In the genomic region with DNA sequence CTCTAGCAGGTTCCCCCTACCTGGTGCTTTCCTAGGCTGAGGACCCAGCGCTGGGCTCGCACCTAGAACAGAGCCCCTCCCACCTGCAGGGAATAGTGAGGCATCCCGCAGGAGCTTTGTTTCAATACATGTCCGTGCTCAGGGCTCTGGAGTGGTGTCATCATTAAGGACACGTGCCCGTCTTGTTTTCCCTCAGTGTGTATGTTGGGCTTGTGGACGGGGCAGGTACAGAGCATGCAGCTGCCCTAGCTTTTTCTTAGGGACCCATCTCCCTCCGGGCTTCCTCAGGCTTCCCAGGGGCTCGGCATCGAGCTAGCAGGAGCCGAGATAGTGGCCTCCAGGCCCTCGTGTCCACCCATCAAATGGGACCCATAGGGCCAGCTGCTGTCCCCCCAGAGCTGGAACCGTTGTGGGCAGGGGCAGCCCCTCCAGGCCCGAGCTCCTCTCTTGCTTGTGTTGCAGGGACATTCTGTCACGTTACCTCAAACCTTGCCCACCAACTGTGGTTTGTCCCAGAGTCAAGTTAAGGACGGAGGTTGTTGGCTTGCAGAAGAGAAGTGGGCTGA, we compare ENCODE assay signal across 12 cellular contexts. TPM values are rescaled to one million over a fixed set of nuclear protein-coding genes. Genes with fewer than 3 reads are reported as not detected.
DNase-seq lines count a peak whose midpoint lies in the region; ATAC-seq, FAIRE-seq and TF ChIP-seq lines count a peak whose summit lies in the region.
"Had no signal": no experiment of that assay in that cellular context is flagged by ENCODE, and none has a peak within 500 bp of the region (broad histone marks: within the 10 kb centered on the region; RNA-seq: fewer than 3 reads in every experiment).

No MANE protein-coding gene starts in this region.

- H3K4me3 ChIP-seq in right atrium auricular region (no peak overlapping the region), heart left ventricle (no peak overlapping the region), GM12878 (peak overlapping the region; percentile 34), mesodermal cell (ENCODE audit: extremely low read depth, insufficient read depth, low read length, poor library complexity, severe bottlenecking) (no peak overlapping the region)
- H3K4me3 ChIP-seq: MG63, thoracic aorta had no signal

- H3K79me2 ChIP-seq in GM12878 (ENCODE audit: control insufficient read depth, insufficient read depth, low read length): peaks cover 54% of the 10 kb centered on the region

- H3K27ac ChIP-seq in right atrium auricular region: peak overlapping the region; percentile 45 to 69
- H3K27ac ChIP-seq in heart left ventricle: peak overlapping the region in 6 of 12 donors; percentile 31 to 69 (median 58)
- H3K27ac ChIP-seq in GM12878 (ENCODE audit: control insufficient read depth, insufficient read depth): peak overlapping the region; percentile 58; the same call in 1 of the 2 replicates
- peak overlapping the region; percentile 69 for H3K27ac ChIP-seq in mesodermal cell (ENCODE audit: low read depth, low read length, severe bottlenecking)
- H3K27ac ChIP-seq: thoracic aorta had no signal

- DNase-seq in right atrium auricular region (ENCODE audit: low spot score): no peak
- no peak for DNase-seq in heart left ventricle
- DNase-seq in GM12878 (ENCODE audit: low read depth, low spot score): no peak
- no peak for DNase-seq in AG08396 (ENCODE audit: low spot score)
- no peak for DNase-seq in omental fat pad (ENCODE audit: low spot score)
- DNase-seq in GM03348 (ENCODE audit: low spot score): no peak
- DNase-seq: MG63 had no signal

- SMC1A ChIA-PET in GM12878 (lab: Charles Lee; ENCODE audit: uncharacterized antibody, unreplicated experiment): interaction anchor here (0.6 kb wide), 2 partner anchors 33 to 62 kb away, joined by 3 read pairs; no protein-coding TSS in a partner anchor

- no peak for ATAC-seq in heart left ventricle
- no peak for ATAC-seq in GM12878
- no peak for ATAC-seq in omental fat pad (ENCODE audit: low FRiP score)
- ATAC-seq in GM19397 (IDR thresholded peaks at IDR 0.05; ENCODE audit: unreplicated experiment): no peak

- no peak for TF ChIP-seq RAD21 in GM12878 (IDR thresholded peaks at IDR 0.05; ENCODE audit: insufficient read depth, low read depth, low read length)

- TF ChIP-seq POLR2A in heart left ventricle (IDR thresholded peaks at IDR 0.05) (no peak), GM12878 (IDR thresholded peaks at IDR 0.05; ENCODE audit: low read depth, low read length) (no peak)

- TF ChIP-seq EP300 in GM12878 (IDR thresholded peaks at IDR 0.05; ENCODE audit: borderline replicate concordance in 1 of 2, control insufficient read depth in 1 of 2, low read depth in 2 of 2, low read length in 2 of 2): no peak

- 76 to 82% (median 79%) methylated on average over 6 to 16 of the region's 16 CpGs for WGBS in heart left ventricle, 4 donors
- 69% methylated on average over 16 of the region's 16 CpGs for WGBS in GM12878 (ENCODE audit: insufficient coverage, insufficient replicate concordance, low lambda C conversion rate, missing lambda C conversion rate)
- WGBS in mesodermal cell (ENCODE audit: insufficient coverage in 2 of 2), 2 experiments: 85 to 89% methylated on average over 12 to 14 of the region's 16 CpGs

- peaks cover under 1% of the 10 kb centered on the region for H3K36me3 ChIP-seq in right atrium auricular region
- peaks cover 0 to 8% (median 6%) of the 10 kb centered on the region in 9 donors for H3K36me3 ChIP-seq in heart left ventricle
- peaks cover 3 to 6% of the 10 kb centered on the region in 2 experiments; a peak in 3 of 4 replicates for H3K36me3 ChIP-seq in GM12878 (ENCODE audit: control insufficient read depth in 2 of 2, insufficient read depth in 2 of 2, low read length in 1 of 2)
- peaks cover 20% of the 10 kb centered on the region for H3K36me3 ChIP-seq in mesodermal cell (ENCODE audit: control insufficient read depth, insufficient read depth, low read length)
- H3K36me3 ChIP-seq: thoracic aorta had no signal

- intact Hi-C loops in heart left ventricle (cut with DNase I) (no loop called here), GM12878 (cut with micrococcal nuclease; ENCODE audit: unreplicated experiment) (no loop called here)

- no TSS peak for BruUV-seq in GM12878 (replicated peaks; lab: Mats Ljungman, UMichigan)

- CTCF ChIA-PET in GM12878 (lab: Yijun Ruan, JAX): interaction anchor here (0.7 to 4.9 kb wide), 8 partner anchors 9 to 222 kb away, joined by 3 to 37 read pairs (median 3); no protein-coding TSS in a partner anchor

- RAD21 ChIA-PET in GM12878 (lab: Charles Lee; ENCODE audit: unreplicated experiment): interaction anchor here (1.2 to 2.5 kb wide), 2 partner anchors 24 to 34 kb away, joined by 5 to 13 read pairs; no protein-coding TSS in a partner anchor

- in situ Hi-C loops in GM12878 (cut with MboI): no loop called here

- FAIRE-seq in GM12878 (lab: Jason Lieb, UNC): no peak
- FAIRE-seq: bronchial epithelial cell, small intestine had no signal

- no peak for TF ChIP-seq CTCF in right atrium auricular region (IDR thresholded peaks at IDR 0.05)
- TF ChIP-seq CTCF in heart left ventricle (IDR thresholded peaks at IDR 0.05): no peak
- no peak for TF ChIP-seq CTCF in GM12878 (IDR thresholded peaks at IDR 0.05 in 2 of 3, conservative IDR thresholded peaks at IDR 0.05 in 1 of 3; ENCODE audit: control insufficient read depth in 2 of 3, extremely low read depth in 1 of 3, insufficient read depth in 1 of 3, low read depth in 3 of 3, low read length in 3 of 3)
- no peak for TF ChIP-seq CTCF in omental fat pad (IDR thresholded peaks at IDR 0.05)

- H4K20me1 ChIP-seq in GM12878 (ENCODE audit: control insufficient read depth, insufficient read depth): peaks cover 3% of the 10 kb centered on the region; the same call in 1 of the 2 replicates

- H3K4me2 ChIP-seq in GM12878 (ENCODE audit: control insufficient read depth, insufficient read depth): peak overlapping the region; percentile 76

- H3K27me3 ChIP-seq in right atrium auricular region (no peaks in the 10 kb centered on the region), heart left ventricle (no peaks in the 10 kb centered on the region), GM12878 (replicated peaks in 1 of 2; ENCODE audit: control insufficient read depth in 2 of 2, insufficient read depth in 2 of 2, low read length in 1 of 2) (no peaks in the 10 kb centered on the region)
- H3K27me3 ChIP-seq: MG63 had no signal

- no peak overlapping the region for H3K9ac ChIP-seq in GM12878 (ENCODE audit: control insufficient read depth, insufficient read depth, low read length)

- peaks cover 0 to 83% of the 10 kb centered on the region in 2 donors for H3K4me1 ChIP-seq in right atrium auricular region
- peaks cover 3 to 87% (median 61%) of the 10 kb centered on the region in 12 donors for H3K4me1 ChIP-seq in heart left ventricle
- peaks cover 28% of the 10 kb centered on the region for H3K4me1 ChIP-seq in GM12878 (ENCODE audit: control insufficient read depth, insufficient read depth, low read length)
- H3K4me1 ChIP-seq in mesodermal cell (ENCODE audit: control insufficient read depth, insufficient read depth, low read length, poor library complexity, severe bottlenecking): peaks cover 30% of the 10 kb centered on the region

- POLR2A ChIA-PET in GM12878 (lab: Charles Lee): no interaction called here

- H3K9me3 ChIP-seq in right atrium auricular region (no peaks in the 10 kb centered on the region), heart left ventricle (no peaks in the 10 kb centered on the region), GM12878 (replicated peaks; ENCODE audit: control insufficient read depth, insufficient read depth, low read length) (no peaks in the 10 kb centered on the region), mesodermal cell (ENCODE audit: control insufficient read depth, low read length) (no peaks in the 10 kb centered on the region)
- H3K9me3 ChIP-seq: MG63, thoracic aorta had no signal

- H2AFZ ChIP-seq in GM12878 (ENCODE audit: control insufficient read depth, low read depth, low read length): no peak overlapping the region

RNA-seq across cellular contexts. Expression of a gene that starts 3.9 kb away (rescaled TPM):
- 10 to 100 TPM; 17.2 to 18.6 TPM for total RNA-seq in right atrium auricular region
- 10 to 100 TPM; 16.0 to 24.8 (median 18.5) TPM for total RNA-seq in heart left ventricle
- polyA plus RNA-seq in heart left ventricle: 10 to 100 TPM; 13.1 to 22.9 TPM
- 28.8 and 32.8 TPM in 2 replicates for total RNA-seq in GM12878 (2013; cell fraction: nucleolus; rRNA removed)
- 6.9 and 8.4 TPM in 2 replicates for total RNA-seq in GM12878 (2014; rRNA removed)
- 2.8 and 2.9 TPM in 2 replicates for total RNA-seq in GM12878 (2014; rRNA removed; fragmentation: Illumina TruSeq; extraction: Trizol)
- 24.5 and 26.6 TPM in 2 replicates for total RNA-seq in GM12878 (2021)
- 3.0 TPM for polyA plus RNA-seq in GM12878 (2011; ENCODE audit: low read depth)
- polyA plus RNA-seq in GM12878 (2011; rRNA removed): 0.78 and 1.9 TPM in 2 replicates
- polyA plus RNA-seq in GM12878 (2011; cell fraction: cytosol; rRNA removed): 2.9 and 3.3 TPM in 2 replicates
- 18.5 and 27.8 TPM in 2 replicates for polyA plus RNA-seq in GM12878 (2011; cell fraction: nucleus; rRNA removed)
- polyA plus RNA-seq in GM12878 (2012): 7.9 and 8.5 TPM in 2 replicates
- polyA plus RNA-seq in GM12878 (2014; fragmentation: Illumina TruSeq; extraction: Trizol): 1.6 and 3.7 TPM in 2 replicates
- under 1 TPM; 0.13 to 0.33 TPM for polyA plus RNA-seq in GM12878 (2014; fragmentation: Nextera tagmentation; extraction: Ambion mirVana)
- 11.3 and 12.5 TPM in 2 replicates for polyA plus RNA-seq in GM12878 (2014; rRNA removed)
- polyA plus RNA-seq in GM12878 (2016; fragmentation: Nextera tagmentation; extraction: Ambion mirVana): 10 to 100 TPM; 13.0 to 17.8 TPM
- 3.7 and 7.5 TPM in 2 replicates for polyA minus RNA-seq in GM12878 (2011; rRNA and poly(A)+ RNA removed)
- polyA minus RNA-seq in GM12878 (2011; cell fraction: cytosol; rRNA and poly(A)+ RNA removed): 6.1 and 8.2 TPM in 2 replicates
- 10.6 and 23.4 TPM in 2 replicates for polyA minus RNA-seq in GM12878 (2011; cell fraction: nucleus; rRNA and poly(A)+ RNA removed)
- polyA plus RNA-seq in mesodermal cell (2013, experiment 1 of 2): 9.7 TPM
- polyA plus RNA-seq in mesodermal cell (2013, experiment 2 of 2): 7.8 TPM
- 10 to 100 TPM in 1 of 4 donors, 1 to 10 TPM in 3; 4.5 to 13.1 (median 6.8) TPM for total RNA-seq in omental fat pad

RNA-seq across cellular contexts. Expression of a gene that starts 53.3 kb away (rescaled TPM):
- 10 to 100 TPM; 10.9 to 16.4 TPM for total RNA-seq in right atrium auricular region
- 1 to 10 TPM; 2.8 to 9.7 (median 4.5) TPM for total RNA-seq in heart left ventricle
- polyA plus RNA-seq in heart left ventricle: 1 to 10 TPM; 4.4 to 6.6 TPM
- total RNA-seq in GM12878 (2013; cell fraction: nucleolus; rRNA removed): 2.7 and 3.3 TPM in 2 replicates
- 9.0 and 10.8 TPM in 2 replicates for total RNA-seq in GM12878 (2014; rRNA removed)
- total RNA-seq in GM12878 (2014; rRNA removed; fragmentation: Illumina TruSeq; extraction: Trizol): 7.7 and 8.3 TPM in 2 replicates
- 8.4 and 8.6 TPM in 2 replicates for total RNA-seq in GM12878 (2021)
- 3.8 TPM for polyA plus RNA-seq in GM12878 (2011; ENCODE audit: low read depth)
- polyA plus RNA-seq in GM12878 (2011; rRNA removed): 7.0 and 8.5 TPM in 2 replicates
- polyA plus RNA-seq in GM12878 (2011; cell fraction: cytosol; rRNA removed): 5.1 and 5.6 TPM in 2 replicates
- 2.2 and 3.2 TPM in 2 replicates for polyA plus RNA-seq in GM12878 (2011; cell fraction: nucleus; rRNA removed)
- 4.1 and 4.3 TPM in 2 replicates for polyA plus RNA-seq in GM12878 (2012)
- polyA plus RNA-seq in GM12878 (2014; fragmentation: Illumina TruSeq; extraction: Trizol): 7.2 and 8.2 TPM in 2 replicates
- polyA plus RNA-seq in GM12878 (2014; fragmentation: Nextera tagmentation; extraction: Ambion mirVana): 1 to 10 TPM; 1.7 to 4.7 TPM
- polyA plus RNA-seq in GM12878 (2014; rRNA removed): 8.7 and 9.0 TPM in 2 replicates
- polyA plus RNA-seq in GM12878 (2016; fragmentation: Nextera tagmentation; extraction: Ambion mirVana): 10 to 100 TPM in 1 of 2 experiments, 1 to 10 TPM in 1; 8.8 to 11.2 TPM
- 3.7 and 3.9 TPM in 2 replicates for polyA minus RNA-seq in GM12878 (2011; rRNA and poly(A)+ RNA removed)
- polyA minus RNA-seq in GM12878 (2011; cell fraction: cytosol; rRNA and poly(A)+ RNA removed): 2.5 and 3.8 TPM in 2 replicates
- 1.3 and 3.1 TPM in 2 replicates for polyA minus RNA-seq in GM12878 (2011; cell fraction: nucleus; rRNA and poly(A)+ RNA removed)
- 6.5 TPM for polyA plus RNA-seq in mesodermal cell (2013, experiment 1 of 2)
- polyA plus RNA-seq in mesodermal cell (2013, experiment 2 of 2): 5.5 TPM
- 10 to 100 TPM; 15.6 to 25.8 (median 19.1) TPM for total RNA-seq in omental fat pad

RNA-seq across cellular contexts. Expression of a gene that starts 58.9 kb away (rescaled TPM):
- total RNA-seq in right atrium auricular region: 1 to 10 TPM; 4.7 to 7.4 TPM
- total RNA-seq in heart left ventricle: 10 to 100 TPM in 3 of 9 donors, 1 to 10 TPM in 6; 2.3 to 18.8 (median 4.4) TPM
- polyA plus RNA-seq in heart left ventricle: 1 to 10 TPM; 1.9 to 2.0 TPM
- total RNA-seq in GM12878 (2013; cell fraction: nucleolus; rRNA removed): 277 and 361 TPM in 2 replicates
- 51.6 and 57.4 TPM in 2 replicates for total RNA-seq in GM12878 (2014; rRNA removed)
- total RNA-seq in GM12878 (2014; rRNA removed; fragmentation: Illumina TruSeq; extraction: Trizol): 24.2 and 25.5 TPM in 2 replicates
- 101 and 102 TPM in 2 replicates for total RNA-seq in GM12878 (2021)
- 22.2 TPM for polyA plus RNA-seq in GM12878 (2011; ENCODE audit: low read depth)
- 21.4 and 52.8 TPM in 2 replicates for polyA plus RNA-seq in GM12878 (2011; rRNA removed)
- 67.2 and 70.2 TPM in 2 replicates for polyA plus RNA-seq in GM12878 (2011; cell fraction: cytosol; rRNA removed)
- polyA plus RNA-seq in GM12878 (2011; cell fraction: nucleus; rRNA removed): 243 and 311 TPM in 2 replicates
- polyA plus RNA-seq in GM12878 (2012): 43.5 and 56.6 TPM in 2 replicates
- 22.0 and 39.5 TPM in 2 replicates for polyA plus RNA-seq in GM12878 (2014; fragmentation: Illumina TruSeq; extraction: Trizol)
- polyA plus RNA-seq in GM12878 (2014; fragmentation: Nextera tagmentation; extraction: Ambion mirVana): 10 to 100 TPM in 1 of 2 experiments, 1 to 10 TPM in 1; 7.0 to 12.7 TPM
- 64.2 and 76.9 TPM in 2 replicates for polyA plus RNA-seq in GM12878 (2014; rRNA removed)
- polyA plus RNA-seq in GM12878 (2016; fragmentation: Nextera tagmentation; extraction: Ambion mirVana): 10 to 100 TPM; 49.4 to 53.4 TPM
- polyA minus RNA-seq in GM12878 (2011; rRNA and poly(A)+ RNA removed): 92.2 and 120 TPM in 2 replicates
- 38.1 and 38.6 TPM in 2 replicates for polyA minus RNA-seq in GM12878 (2011; cell fraction: cytosol; rRNA and poly(A)+ RNA removed)
- polyA minus RNA-seq in GM12878 (2011; cell fraction: nucleus; rRNA and poly(A)+ RNA removed): 155 and 175 TPM in 2 replicates
- 13.2 TPM for polyA plus RNA-seq in mesodermal cell (2013, experiment 1 of 2)
- polyA plus RNA-seq in mesodermal cell (2013, experiment 2 of 2): 8.9 TPM
- total RNA-seq in omental fat pad: 10 to 100 TPM; 16.5 to 23.0 (median 18.2) TPM
